In the genomic region with DNA sequence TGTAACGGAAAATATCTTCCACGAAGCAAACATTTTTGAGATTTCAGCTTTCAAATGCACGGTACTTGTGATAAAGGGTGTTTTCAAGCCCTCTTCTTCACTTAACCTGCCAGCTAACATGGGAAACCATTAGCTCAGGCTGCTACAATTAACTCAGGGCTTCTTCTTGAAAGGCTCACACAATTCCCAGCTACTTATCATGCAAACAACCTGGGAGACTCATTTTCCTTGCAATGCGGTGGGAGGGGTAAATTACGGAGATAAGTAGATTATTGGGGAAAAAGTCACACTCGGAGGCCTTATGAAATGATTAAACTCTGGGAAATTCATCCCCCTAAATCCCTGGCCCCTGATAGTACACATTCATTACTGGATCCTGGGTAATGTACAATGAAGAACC, we compare ENCODE assay signal across 1 cellular context.
TF ChIP-seq lines count a peak whose summit lies in the region.

No MANE protein-coding gene starts in this region.

TF ChIP-seq in WTC11, 78 proteins besides CTCF, POLR2A, EP300 and RAD21 (continued from another document):
- TF ChIP-seq, protein P1, sequence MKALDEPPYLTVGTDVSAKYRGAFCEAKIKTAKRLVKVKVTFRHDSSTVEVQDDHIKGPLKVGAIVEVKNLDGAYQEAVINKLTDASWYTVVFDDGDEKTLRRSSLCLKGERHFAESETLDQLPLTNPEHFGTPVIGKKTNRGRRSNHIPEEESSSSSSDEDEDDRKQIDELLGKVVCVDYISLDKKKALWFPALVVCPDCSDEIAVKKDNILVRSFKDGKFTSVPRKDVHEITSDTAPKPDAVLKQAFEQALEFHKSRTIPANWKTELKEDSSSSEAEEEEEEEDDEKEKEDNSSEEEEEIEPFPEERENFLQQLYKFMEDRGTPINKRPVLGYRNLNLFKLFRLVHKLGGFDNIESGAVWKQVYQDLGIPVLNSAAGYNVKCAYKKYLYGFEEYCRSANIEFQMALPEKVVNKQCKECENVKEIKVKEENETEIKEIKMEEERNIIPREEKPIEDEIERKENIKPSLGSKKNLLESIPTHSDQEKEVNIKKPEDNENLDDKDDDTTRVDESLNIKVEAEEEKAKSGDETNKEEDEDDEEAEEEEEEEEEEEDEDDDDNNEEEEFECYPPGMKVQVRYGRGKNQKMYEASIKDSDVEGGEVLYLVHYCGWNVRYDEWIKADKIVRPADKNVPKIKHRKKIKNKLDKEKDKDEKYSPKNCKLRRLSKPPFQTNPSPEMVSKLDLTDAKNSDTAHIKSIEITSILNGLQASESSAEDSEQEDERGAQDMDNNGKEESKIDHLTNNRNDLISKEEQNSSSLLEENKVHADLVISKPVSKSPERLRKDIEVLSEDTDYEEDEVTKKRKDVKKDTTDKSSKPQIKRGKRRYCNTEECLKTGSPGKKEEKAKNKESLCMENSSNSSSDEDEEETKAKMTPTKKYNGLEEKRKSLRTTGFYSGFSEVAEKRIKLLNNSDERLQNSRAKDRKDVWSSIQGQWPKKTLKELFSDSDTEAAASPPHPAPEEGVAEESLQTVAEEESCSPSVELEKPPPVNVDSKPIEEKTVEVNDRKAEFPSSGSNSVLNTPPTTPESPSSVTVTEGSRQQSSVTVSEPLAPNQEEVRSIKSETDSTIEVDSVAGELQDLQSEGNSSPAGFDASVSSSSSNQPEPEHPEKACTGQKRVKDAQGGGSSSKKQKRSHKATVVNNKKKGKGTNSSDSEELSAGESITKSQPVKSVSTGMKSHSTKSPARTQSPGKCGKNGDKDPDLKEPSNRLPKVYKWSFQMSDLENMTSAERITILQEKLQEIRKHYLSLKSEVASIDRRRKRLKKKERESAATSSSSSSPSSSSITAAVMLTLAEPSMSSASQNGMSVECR (CRISPR knock-in tag; IDR thresholded peaks at IDR 0.05; ENCODE audit: borderline replicate concordance) = no peak
- no peak for TF ChIP-seq SMAD4 (CRISPR knock-in tag; IDR thresholded peaks at IDR 0.05)
